Comparison of ENCODE assay signal across 1 cellular context in genomic region chr1:60697204-60697994, GRCh38.
A peak's percentile ranks its signal among the peaks of the same experiment; 100 is the strongest.
TF ChIP-seq lines count a peak whose summit lies in the region.

No MANE protein-coding gene starts in this region.

TF ChIP-seq in SK-N-SH, 30 proteins besides CTCF, POLR2A, EP300 and RAD21 (continued from another document):
- no peak for TF ChIP-seq IRF3 (IDR thresholded peaks at IDR 0.05; ENCODE audit: low read depth, low read length)
- peak; percentile 10; the same call in 1 of the 2 replicates for TF ChIP-seq SMC3 (IDR thresholded peaks at IDR 0.05; ENCODE audit: low read depth, low read length)
- peak; percentile 14 for TF ChIP-seq CHD2 (IDR thresholded peaks at IDR 0.05; ENCODE audit: low read length, partially characterized antibody)
- TF ChIP-seq FOXM1 (IDR thresholded peaks at IDR 0.05; ENCODE audit: low read depth) = no peak
- peak; percentile 65; the same call in 1 of the 2 replicates for TF ChIP-seq FOXJ3 (CRISPR knock-in tag; IDR thresholded peaks at IDR 0.05)
- peak; percentile 64 for TF ChIP-seq RCOR1 (IDR thresholded peaks at IDR 0.05; ENCODE audit: low read length)
- TF ChIP-seq MEF2A (IDR thresholded peaks at IDR 0.05; ENCODE audit: borderline replicate concordance, low read depth) = no peak
